Comparison of ENCODE assay signal across 1 cellular context in the genomic region with DNA sequence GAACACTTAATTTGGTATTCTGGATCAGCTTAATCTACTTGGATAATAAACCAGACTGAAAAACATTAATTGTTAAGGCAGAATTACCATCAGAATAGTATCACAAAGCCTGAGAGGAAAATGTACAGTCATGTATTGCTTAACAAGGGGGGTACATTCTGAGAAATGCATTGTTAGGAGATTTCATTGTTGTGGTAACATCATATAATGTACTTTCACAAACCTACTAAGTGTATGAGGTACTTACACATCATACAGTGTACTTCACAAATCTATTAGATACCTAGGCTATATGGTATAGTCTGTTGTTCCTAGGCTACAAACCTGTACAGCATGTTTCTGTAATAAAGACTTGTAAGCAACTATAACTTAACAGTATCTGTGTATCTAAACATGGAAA.
TF ChIP-seq lines count a peak whose summit lies in the region.

No MANE protein-coding gene starts in this region.

TF ChIP-seq in WTC11, 78 proteins besides CTCF, POLR2A, EP300 and RAD21 (continued from another document):
- TF ChIP-seq JAZF1 (CRISPR knock-in tag; IDR thresholded peaks at IDR 0.05) (no peak), GRHL2 (CRISPR knock-in tag; IDR thresholded peaks at IDR 0.05; ENCODE audit: insufficient replicate concordance, severe bottlenecking) (no peak), ZNF317 (CRISPR knock-in tag; IDR thresholded peaks at IDR 0.05; ENCODE audit: borderline replicate concordance, low read depth) (no peak), ZNF423 (CRISPR knock-in tag; IDR thresholded peaks at IDR 0.05) (no peak), ZNF138 (CRISPR knock-in tag; conservative IDR thresholded peaks at IDR 0.05) (no peak)
- TF ChIP-seq, protein P1, sequence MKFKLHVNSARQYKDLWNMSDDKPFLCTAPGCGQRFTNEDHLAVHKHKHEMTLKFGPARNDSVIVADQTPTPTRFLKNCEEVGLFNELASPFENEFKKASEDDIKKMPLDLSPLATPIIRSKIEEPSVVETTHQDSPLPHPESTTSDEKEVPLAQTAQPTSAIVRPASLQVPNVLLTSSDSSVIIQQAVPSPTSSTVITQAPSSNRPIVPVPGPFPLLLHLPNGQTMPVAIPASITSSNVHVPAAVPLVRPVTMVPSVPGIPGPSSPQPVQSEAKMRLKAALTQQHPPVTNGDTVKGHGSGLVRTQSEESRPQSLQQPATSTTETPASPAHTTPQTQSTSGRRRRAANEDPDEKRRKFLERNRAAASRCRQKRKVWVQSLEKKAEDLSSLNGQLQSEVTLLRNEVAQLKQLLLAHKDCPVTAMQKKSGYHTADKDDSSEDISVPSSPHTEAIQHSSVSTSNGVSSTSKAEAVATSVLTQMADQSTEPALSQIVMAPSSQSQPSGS (CRISPR knock-in tag; IDR thresholded peaks at IDR 0.05; ENCODE audit: borderline replicate concordance, low read depth): no peak
- TF ChIP-seq, protein P2, sequence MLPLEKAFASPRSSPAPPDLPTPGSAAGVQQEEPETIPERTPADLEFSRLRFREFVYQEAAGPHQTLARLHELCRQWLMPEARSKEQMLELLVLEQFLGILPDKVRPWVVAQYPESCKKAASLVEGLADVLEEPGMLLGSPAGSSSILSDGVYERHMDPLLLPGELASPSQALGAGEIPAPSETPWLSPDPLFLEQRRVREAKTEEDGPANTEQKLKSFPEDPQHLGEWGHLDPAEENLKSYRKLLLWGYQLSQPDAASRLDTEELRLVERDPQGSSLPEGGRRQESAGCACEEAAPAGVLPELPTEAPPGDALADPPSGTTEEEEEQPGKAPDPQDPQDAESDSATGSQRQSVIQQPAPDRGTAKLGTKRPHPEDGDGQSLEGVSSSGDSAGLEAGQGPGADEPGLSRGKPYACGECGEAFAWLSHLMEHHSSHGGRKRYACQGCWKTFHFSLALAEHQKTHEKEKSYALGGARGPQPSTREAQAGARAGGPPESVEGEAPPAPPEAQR (CRISPR knock-in tag; IDR thresholded peaks at IDR 0.05): no peak
- TF ChIP-seq, protein P3, sequence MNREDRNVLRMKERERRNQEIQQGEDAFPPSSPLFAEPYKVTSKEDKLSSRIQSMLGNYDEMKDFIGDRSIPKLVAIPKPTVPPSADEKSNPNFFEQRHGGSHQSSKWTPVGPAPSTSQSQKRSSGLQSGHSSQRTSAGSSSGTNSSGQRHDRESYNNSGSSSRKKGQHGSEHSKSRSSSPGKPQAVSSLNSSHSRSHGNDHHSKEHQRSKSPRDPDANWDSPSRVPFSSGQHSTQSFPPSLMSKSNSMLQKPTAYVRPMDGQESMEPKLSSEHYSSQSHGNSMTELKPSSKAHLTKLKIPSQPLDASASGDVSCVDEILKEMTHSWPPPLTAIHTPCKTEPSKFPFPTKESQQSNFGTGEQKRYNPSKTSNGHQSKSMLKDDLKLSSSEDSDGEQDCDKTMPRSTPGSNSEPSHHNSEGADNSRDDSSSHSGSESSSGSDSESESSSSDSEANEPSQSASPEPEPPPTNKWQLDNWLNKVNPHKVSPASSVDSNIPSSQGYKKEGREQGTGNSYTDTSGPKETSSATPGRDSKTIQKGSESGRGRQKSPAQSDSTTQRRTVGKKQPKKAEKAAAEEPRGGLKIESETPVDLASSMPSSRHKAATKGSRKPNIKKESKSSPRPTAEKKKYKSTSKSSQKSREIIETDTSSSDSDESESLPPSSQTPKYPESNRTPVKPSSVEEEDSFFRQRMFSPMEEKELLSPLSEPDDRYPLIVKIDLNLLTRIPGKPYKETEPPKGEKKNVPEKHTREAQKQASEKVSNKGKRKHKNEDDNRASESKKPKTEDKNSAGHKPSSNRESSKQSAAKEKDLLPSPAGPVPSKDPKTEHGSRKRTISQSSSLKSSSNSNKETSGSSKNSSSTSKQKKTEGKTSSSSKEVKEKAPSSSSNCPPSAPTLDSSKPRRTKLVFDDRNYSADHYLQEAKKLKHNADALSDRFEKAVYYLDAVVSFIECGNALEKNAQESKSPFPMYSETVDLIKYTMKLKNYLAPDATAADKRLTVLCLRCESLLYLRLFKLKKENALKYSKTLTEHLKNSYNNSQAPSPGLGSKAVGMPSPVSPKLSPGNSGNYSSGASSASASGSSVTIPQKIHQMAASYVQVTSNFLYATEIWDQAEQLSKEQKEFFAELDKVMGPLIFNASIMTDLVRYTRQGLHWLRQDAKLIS (CRISPR knock-in tag; IDR thresholded peaks at IDR 0.05; ENCODE audit: borderline replicate concordance): no peak
- TF ChIP-seq, protein P4, sequence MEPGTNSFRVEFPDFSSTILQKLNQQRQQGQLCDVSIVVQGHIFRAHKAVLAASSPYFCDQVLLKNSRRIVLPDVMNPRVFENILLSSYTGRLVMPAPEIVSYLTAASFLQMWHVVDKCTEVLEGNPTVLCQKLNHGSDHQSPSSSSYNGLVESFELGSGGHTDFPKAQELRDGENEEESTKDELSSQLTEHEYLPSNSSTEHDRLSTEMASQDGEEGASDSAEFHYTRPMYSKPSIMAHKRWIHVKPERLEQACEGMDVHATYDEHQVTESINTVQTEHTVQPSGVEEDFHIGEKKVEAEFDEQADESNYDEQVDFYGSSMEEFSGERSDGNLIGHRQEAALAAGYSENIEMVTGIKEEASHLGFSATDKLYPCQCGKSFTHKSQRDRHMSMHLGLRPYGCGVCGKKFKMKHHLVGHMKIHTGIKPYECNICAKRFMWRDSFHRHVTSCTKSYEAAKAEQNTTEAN (CRISPR knock-in tag; IDR thresholded peaks at IDR 0.05): no peak
- TF ChIP-seq, protein P5, sequence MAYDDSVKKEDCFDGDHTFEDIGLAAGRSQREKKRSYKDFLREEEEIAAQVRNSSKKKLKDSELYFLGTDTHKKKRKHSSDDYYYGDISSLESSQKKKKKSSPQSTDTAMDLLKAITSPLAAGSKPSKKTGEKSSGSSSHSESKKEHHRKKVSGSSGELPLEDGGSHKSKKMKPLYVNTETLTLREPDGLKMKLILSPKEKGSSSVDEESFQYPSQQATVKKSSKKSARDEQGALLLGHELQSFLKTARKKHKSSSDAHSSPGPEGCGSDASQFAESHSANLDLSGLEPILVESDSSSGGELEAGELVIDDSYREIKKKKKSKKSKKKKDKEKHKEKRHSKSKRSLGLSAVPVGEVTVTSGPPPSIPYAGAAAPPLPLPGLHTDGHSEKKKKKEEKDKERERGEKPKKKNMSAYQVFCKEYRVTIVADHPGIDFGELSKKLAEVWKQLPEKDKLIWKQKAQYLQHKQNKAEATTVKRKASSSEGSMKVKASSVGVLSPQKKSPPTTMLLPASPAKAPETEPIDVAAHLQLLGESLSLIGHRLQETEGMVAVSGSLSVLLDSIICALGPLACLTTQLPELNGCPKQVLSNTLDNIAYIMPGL (CRISPR knock-in tag; IDR thresholded peaks at IDR 0.05): no peak
